Comparison of ENCODE assay signal across 15 cellular contexts in genomic region chr2:120678251-120678650, GRCh38. TPM values are rescaled to one million over a fixed set of nuclear protein-coding genes. Genes with fewer than 3 reads are reported as not detected.
DNase-seq lines count a peak whose midpoint lies in the region; ATAC-seq and TF ChIP-seq lines count a peak whose summit lies in the region.
"Had no signal": no experiment of that assay in that cellular context is flagged by ENCODE, and none has a peak within 500 bp of the region (broad histone marks: within the 10 kb centered on the region; RNA-seq: fewer than 3 reads in every experiment).

No MANE protein-coding gene starts in this region.

- H3K4ac ChIP-seq in IMR-90 (ENCODE audit: low read depth, low read length): no peak overlapping the region

- H3K4me3 ChIP-seq in BLaER1 treated with 17β-estradiol and CSF1 and Interleukin-3, amounts not matched to agents 10 nM and 100 nM: no peak overlapping the region
- H3K4me3 ChIP-seq in IMR-90 (ENCODE audit: insufficient read depth, low read depth, low read length): no peak overlapping the region
- H3K4me3 ChIP-seq: right atrium auricular region had no signal

- H2AFZ ChIP-seq in IMR-90 (replicated peaks; ENCODE audit: low read length, poor library complexity): no peak overlapping the region

- POLR2A ChIA-PET in IMR-90 (lab: Charles Lee; ENCODE audit: unreplicated experiment): no interaction called here

- no peak overlapping the region for H3K27ac ChIP-seq in BLaER1 treated with 17β-estradiol and CSF1 and Interleukin-3, amounts not matched to agents 10 nM and 100 nM
- H3K27ac ChIP-seq in IMR-90 (ENCODE audit: insufficient read depth, low read length): no peak overlapping the region
- H3K27ac ChIP-seq: right atrium auricular region had no signal

- TF ChIP-seq CTCF in IMR-90 (conservative IDR thresholded peaks at IDR 0.05; ENCODE audit: low read depth, low read length) (no peak), chondrocyte (IDR thresholded peaks at IDR 0.05) (peak; percentile 39)

- H3K79me1 ChIP-seq in IMR-90 (ENCODE audit: low read depth in 1 of 2, low read length in 2 of 2): no peaks in the 10 kb centered on the region

- 0 out of 22 replicates have a peak, but pooled peaks cover 0 to 8% (median 0%) of the 10 kb centered on the region in 11 experiments for H4K20me1 ChIP-seq in BLaER1 treated with 17β-estradiol and CSF1 and Interleukin-3, amounts not matched to agents 10 nM and 100 nM
- no peaks in the 10 kb centered on the region for H4K20me1 ChIP-seq in IMR-90 (ENCODE audit: insufficient read depth, low read length)

- no peak overlapping the region for H3K4me3 Mint-ChIP-seq in chondrocyte (ENCODE audit: unreplicated experiment)
- H3K4me3 Mint-ChIP-seq: activated CD4-positive, alpha-beta T cell treated with anti-CD3 and anti-CD28 coated beads, Interleukin-2, amount 10 ng/mL, durations not matched to agents 7 days and 5 days had no signal

- H3K4me1 Mint-ChIP-seq in chondrocyte (ENCODE audit: low read depth): peaks cover 14% of the 10 kb centered on the region

- no peak overlapping the region for H2BK15ac ChIP-seq in IMR-90 (ENCODE audit: low read depth, low read length)

- no peak for TF ChIP-seq RAD21 in IMR-90 (IDR thresholded peaks at IDR 0.05; ENCODE audit: low read length)

- no peaks in the 10 kb centered on the region for H3K9me1 ChIP-seq in IMR-90 (ENCODE audit: insufficient read depth, low read length)

- H3K9me3 ChIP-seq in BLaER1 treated with 17β-estradiol and CSF1 and Interleukin-3, amounts not matched to agents 10 nM and 100 nM (replicated peaks in 1 of 11): no peaks in the 10 kb centered on the region
- H3K9me3 ChIP-seq in IMR-90 (ENCODE audit: control insufficient read depth, insufficient read depth, low read length): no peaks in the 10 kb centered on the region; the same call in 1 of the 2 replicates
- H3K9me3 ChIP-seq: right atrium auricular region had no signal

- intact Hi-C loops in IMR-90 (cut with micrococcal nuclease) (loop anchor here (5.0 to 10.0 kb wide), 5 partner anchors 121 to 973 kb away; partner anchors contain the start of genes PTPN4 and RALB), posterior vena cava (cut with DNase I) (loop anchor here in 1 of 2 donors (5.0 kb wide), 2 partner anchors 126 to 336 kb away; no protein-coding TSS in a partner anchor)

- H3K4me1 ChIP-seq in BLaER1 treated with 17β-estradiol and CSF1 and Interleukin-3, amounts not matched to agents 10 nM and 100 nM: peaks cover 7 to 22% (median 20%) of the 10 kb centered on the region in 10 experiments
- H3K4me1 ChIP-seq in IMR-90 (ENCODE audit: control insufficient read depth, insufficient read depth, low read length): peaks cover 4% of the 10 kb centered on the region

- H3K36me3 Mint-ChIP-seq in chondrocyte (ENCODE audit: low read depth): no peaks in the 10 kb centered on the region

- no peak overlapping the region for H2BK120ac ChIP-seq in IMR-90 (ENCODE audit: low read depth, low read length)

- H3K14ac ChIP-seq in IMR-90 (replicated peaks; ENCODE audit: low read depth, low read length): no peak overlapping the region

- no peak overlapping the region for H2AK5ac ChIP-seq in IMR-90 (ENCODE audit: low read depth, low read length)

- no peak overlapping the region for H3K9ac ChIP-seq in BLaER1 treated with 17β-estradiol and CSF1 and Interleukin-3, amounts not matched to agents 10 nM and 100 nM
- no peak overlapping the region for H3K9ac ChIP-seq in IMR-90 (ENCODE audit: low read depth, low read length)

- H3K9me3 Mint-ChIP-seq in chondrocyte (ENCODE audit: low read depth): no peaks in the 10 kb centered on the region
- H3K9me3 Mint-ChIP-seq: activated CD4-positive, alpha-beta T cell treated with anti-CD3 and anti-CD28 coated beads, Interleukin-2, amount 10 ng/mL, durations not matched to agents 7 days and 5 days had no signal

- no peaks in the 10 kb centered on the region for H3K36me3 ChIP-seq in BLaER1 treated with 17β-estradiol and CSF1 and Interleukin-3, amounts not matched to agents 10 nM and 100 nM
- H3K36me3 ChIP-seq in IMR-90 (ENCODE audit: control insufficient read depth, insufficient read depth, low read length): no peaks in the 10 kb centered on the region
- H3K36me3 ChIP-seq: right atrium auricular region had no signal

- H3K23ac ChIP-seq in IMR-90 (ENCODE audit: low read depth, low read length): no peak overlapping the region

- ATAC-seq in IMR-90 (ENCODE audit: low read depth): no peak
- ATAC-seq in HG02885 (IDR thresholded peaks at IDR 0.05; ENCODE audit: poor library complexity, unreplicated experiment): no peak
- ATAC-seq in GM18519 (IDR thresholded peaks at IDR 0.05; ENCODE audit: low FRiP score, unreplicated experiment): no peak

- no peak overlapping the region for H4K8ac ChIP-seq in IMR-90 (ENCODE audit: low read depth in 2 of 2, low read length in 2 of 2)

- CTCF ChIA-PET in IMR-90 (lab: Yijun Ruan, JAX): interaction anchor here (1.5 kb wide), 1 partner anchor 335 kb away, joined by 7 read pairs; no protein-coding TSS in a partner anchor

- H4K5ac ChIP-seq in IMR-90 (ENCODE audit: low read depth, low read length): no peak overlapping the region

- peaks cover 9 to 27% (median 18%) of the 10 kb centered on the region in 11 experiments; a peak in 18 of 22 replicates for H3K27me3 ChIP-seq in BLaER1 treated with 17β-estradiol and CSF1 and Interleukin-3, amounts not matched to agents 10 nM and 100 nM
- peaks cover 17% of the 10 kb centered on the region for H3K27me3 ChIP-seq in IMR-90 (ENCODE audit: control insufficient read depth, insufficient read depth, low read length)
- H3K27me3 ChIP-seq: right atrium auricular region had no signal

- BruUV-seq in IMR-90 (replicated peaks; lab: Mats Ljungman, UMichigan): no TSS peak

- no peak overlapping the region for H4K91ac ChIP-seq in IMR-90 (ENCODE audit: insufficient read depth, low read depth, low read length)

- H3K4me2 ChIP-seq in BLaER1 treated with 17β-estradiol and CSF1 and Interleukin-3, amounts not matched to agents 10 nM and 100 nM: peak overlapping the region in 9 of 11 experiments; percentile 51 to 78 (median 65); a peak in 13 of 22 replicates
- H3K4me2 ChIP-seq in IMR-90 (ENCODE audit: low read depth, low read length): no peak overlapping the region

- in situ Hi-C loops in IMR-90 (cut with MboI; ENCODE audit: low sequenced_read_pairs): loop anchor here (5.0 to 25.0 kb wide), 3 partner anchors 336 to 941 kb away; no protein-coding TSS in a partner anchor

- H3K27ac Mint-ChIP-seq in chondrocyte (ENCODE audit: unreplicated experiment): no peak overlapping the region
- H3K27ac Mint-ChIP-seq: activated CD4-positive, alpha-beta T cell treated with anti-CD3 and anti-CD28 coated beads, Interleukin-2, amount 10 ng/mL, durations not matched to agents 7 days and 5 days had no signal

- no peak overlapping the region for H3K18ac ChIP-seq in IMR-90 (ENCODE audit: low read depth, low read length)

- no peak for TF ChIP-seq POLR2A in IMR-90 (IDR thresholded peaks at IDR 0.05; ENCODE audit: low read depth, low read length)

- H3K56ac ChIP-seq in IMR-90 (ENCODE audit: extremely low read depth, insufficient read depth, low read length): no peak overlapping the region

- H3K27me3 Mint-ChIP-seq in chondrocyte (ENCODE audit: low read depth): peaks cover 23% of the 10 kb centered on the region

- H2AK9ac ChIP-seq in IMR-90 (replicated peaks; ENCODE audit: low read depth, low read length, poor library complexity): no peak overlapping the region

- H2BK20ac ChIP-seq in IMR-90 (ENCODE audit: low read depth, low read length): no peak overlapping the region

- dilution Hi-C loops in IMR-90 (cut with HindIII; ENCODE audit: low sequenced_read_pairs, unreplicated experiment): no loop called here

- WGBS in IMR-90 (ENCODE audit: extremely low coverage in 2 of 2, insufficient read length in 1 of 2), 2 experiments: 39% methylated on average over 4 of the region's 7 CpGs; no CpG with 5 or more reads in 1 of the 2 experiments

- DNase-seq in IMR-90: peak; percentile 22
- no peak for DNase-seq in chondrocyte (ENCODE audit: low spot score)
- DNase-seq in posterior vena cava (ENCODE audit: low spot score): peak; percentile 45
- no peak for DNase-seq in NK-92 treated with Interleukin-12 subunit alpha and Interleukin-12 subunit beta, amount 100 ng/mL, for 24 hours (lab: John Stamatoyannopoulos, UW)
- DNase-seq in midbrain (lab: John Stamatoyannopoulos, UW): no peak
- DNase-seq: activated CD4-positive, alpha-beta T cell treated with anti-CD3 and anti-CD28 coated beads, Interleukin-2, amount 10 ng/mL, durations not matched to agents 7 days and 5 days; activated CD8-positive, alpha-beta memory T cell treated with anti-CD3 and anti-CD28 coated beads, Interleukin-2, amount 50 U/mL, for 4 hours; activated gamma-delta T cell; Calu3; NCI-H226; stimulated activated naive CD4-positive, alpha-beta T cell had no signal

- no peak overlapping the region for H2BK5ac ChIP-seq in IMR-90 (ENCODE audit: low read depth, low read length, poor library complexity, severe bottlenecking)

TF ChIP-seq in IMR-90, 13 proteins besides CTCF, POLR2A, EP300 and RAD21 (continues in another document):
- no peak for TF ChIP-seq FOS (IDR thresholded peaks at IDR 0.05; ENCODE audit: low read depth, low read length)
- no peak for TF ChIP-seq MAFK (IDR thresholded peaks at IDR 0.05; ENCODE audit: low read depth, low read length)
- no peak for TF ChIP-seq CEBPB (IDR thresholded peaks at IDR 0.05; ENCODE audit: low read depth, low read length)
- TF ChIP-seq MXI1 (IDR thresholded peaks at IDR 0.05; ENCODE audit: borderline replicate concordance, low read depth, low read length): no peak
- no peak for TF ChIP-seq BHLHE40 (IDR thresholded peaks at IDR 0.05; ENCODE audit: low read depth, low read length)
- TF ChIP-seq RCOR1 (IDR thresholded peaks at IDR 0.05; ENCODE audit: insufficient replicate concordance, low read length): no peak
- no peak for TF ChIP-seq ELK1 (IDR thresholded peaks at IDR 0.05; ENCODE audit: borderline replicate concordance, low read depth, low read length)

RNA-seq across cellular contexts. Expression of gene GLI2, which starts 57.4 kb away (rescaled TPM):
- total RNA-seq in IMR-90 (2012; rRNA removed) (3.8 and 4.7 TPM in 2 replicates), chondrocyte (31.1 to 37.0 TPM (median 36.0 TPM) in 3 replicates), posterior vena cava (10 to 100 TPM; 13.0 to 21.1 TPM)
- 26.0 and 31.5 TPM in 2 replicates for polyA plus RNA-seq in IMR-90 (2012; rRNA removed)
- 7.6 and 16.7 TPM in 2 replicates for polyA plus RNA-seq in IMR-90 (2012; cell fraction: cytosol; rRNA removed)
- polyA plus RNA-seq in IMR-90 (2012; cell fraction: nucleus; rRNA removed; ENCODE audit: low replicate concordance): 57.0 and 124 TPM in 2 replicates

Comparison
In these comparisons a context has a peak if more than half of its experiments do, and no peak if none do; other contexts are left out.
1. DNase-seq: peak in IMR-90 (single experiment) and posterior vena cava (single experiment); none in chondrocyte (single experiment), NK-92 treated with Interleukin-12 subunit alpha and Interleukin-12 subunit beta, amount 100 ng/mL, for 24 hours (single experiment) and midbrain (single experiment).